ENCODE assay signal across 14 cellular contexts in the genomic region with DNA sequence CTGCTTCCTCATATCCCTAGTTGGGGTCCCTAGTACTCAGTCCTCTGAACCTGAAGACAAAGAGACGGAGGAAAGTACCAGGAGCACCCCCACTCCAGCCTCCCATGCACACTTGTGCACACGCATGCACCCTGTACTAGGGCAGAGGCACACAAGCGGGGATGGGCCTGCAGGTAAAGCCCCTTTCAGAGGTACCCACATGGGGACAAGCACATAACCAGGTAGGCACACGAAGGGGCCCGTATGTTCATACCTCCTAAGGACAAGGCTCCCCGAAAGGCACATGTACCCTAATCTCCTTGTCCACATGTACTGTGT. TPM values are rescaled to one million over a fixed set of nuclear protein-coding genes. Genes with fewer than 3 reads are reported as not detected.
DNase-seq lines count a peak whose midpoint lies in the region; ATAC-seq lines count a peak whose summit lies in the region.
"Had no signal": no experiment of that assay in that cellular context is flagged by ENCODE, and none has a peak within 500 bp of the region (broad histone marks: within the 10 kb centered on the region; RNA-seq: fewer than 3 reads in every experiment).

No MANE protein-coding gene starts in this region.

- H3K9me3 Mint-ChIP-seq in CD4-positive, CD25-positive, alpha-beta regulatory T cell, result peaks cover 0 to 2% (median 0%) of the 10 kb centered on the region in 7 donors
- no peaks in the 10 kb centered on the region for H3K9me3 Mint-ChIP-seq in naive thymus-derived CD8-positive, alpha-beta T cell

- no peak overlapping the region for H3K9ac ChIP-seq in HUES48 (ENCODE audit: low read depth, low read length)

- peaks cover 63% of the 10 kb centered on the region for H3K27me3 Mint-ChIP-seq in CD4-positive, CD25-positive, alpha-beta regulatory T cell
- peaks cover 22 to 44% (median 39%) of the 10 kb centered on the region in 5 donors for H3K27me3 Mint-ChIP-seq in naive thymus-derived CD8-positive, alpha-beta T cell

- no peaks in the 10 kb centered on the region for H3K36me3 ChIP-seq in CD4-positive, CD25-positive, alpha-beta regulatory T cell (ENCODE audit: control insufficient read depth, insufficient read depth, low read length)
- H3K36me3 ChIP-seq in HUES48 (ENCODE audit: control insufficient read depth, insufficient read depth, low read length), result no peaks in the 10 kb centered on the region

- H3K27ac ChIP-seq in CD4-positive, CD25-positive, alpha-beta regulatory T cell (ENCODE audit: insufficient read depth, low read length, poor library complexity, severe bottlenecking), result no peak overlapping the region
- H3K27ac ChIP-seq in HUES48 (ENCODE audit: low read depth, low read length) (no peak overlapping the region), angular gyrus (ENCODE audit: low read depth, low read length) (peak overlapping the region; percentile 77)

- peaks cover 14% of the 10 kb centered on the region for H3K4me1 ChIP-seq in CD4-positive, CD25-positive, alpha-beta regulatory T cell (ENCODE audit: control insufficient read depth, insufficient read depth, low read length, poor library complexity, severe bottlenecking)
- peaks cover 25% of the 10 kb centered on the region for H3K4me1 ChIP-seq in HUES48 (ENCODE audit: control insufficient read depth, insufficient read depth, low read length)

- POLR2A ChIA-PET in naive thymus-derived CD8-positive, alpha-beta T cell (lab: Charles Lee), result interaction anchor here (0.6 to 1.3 kb wide), 2 partner anchors 9 to 23 kb away, joined by 3 to 5 read pairs; no protein-coding TSS in a partner anchor

- no peaks in the 10 kb centered on the region for H3K9me3 ChIP-seq in CD4-positive, CD25-positive, alpha-beta regulatory T cell (ENCODE audit: control insufficient read depth in 2 of 2, low read length in 2 of 2)
- no peaks in the 10 kb centered on the region for H3K9me3 ChIP-seq in HUES48 (ENCODE audit: control insufficient read depth, insufficient read depth, low read length)

- H3K27me3 ChIP-seq in CD4-positive, CD25-positive, alpha-beta regulatory T cell (ENCODE audit: control insufficient read depth, insufficient read depth, low read length), result peaks cover 21% of the 10 kb centered on the region
- H3K27me3 ChIP-seq in HUES48 (ENCODE audit: control insufficient read depth, insufficient read depth, low read length), result peaks cover 42% of the 10 kb centered on the region

- no peak for DNase-seq in CD4-positive, CD25-positive, alpha-beta regulatory T cell
- no peak for DNase-seq in naive thymus-derived CD8-positive, alpha-beta T cell
- DNase-seq in DMS153 treated with DMSO at 0.1 percent for 48 hours (lab: John Stamatoyannopoulos, UW; ENCODE audit: unreplicated experiment), result no peak
- DNase-seq in Right ventricle myocardium superior, result no peak
- DNase-seq: effector CD4-positive, alpha-beta T cell; foreskin melanocyte had no signal

- H3K4me1 Mint-ChIP-seq in CD4-positive, CD25-positive, alpha-beta regulatory T cell, result peaks cover 0 to 34% (median 13%) of the 10 kb centered on the region in 4 donors
- H3K4me1 Mint-ChIP-seq in naive thymus-derived CD8-positive, alpha-beta T cell, result peaks cover 13 to 26% (median 21%) of the 10 kb centered on the region in 4 donors

- intact Hi-C loops in Right ventricle myocardium superior (cut with DNase I), result no loop called here

- no peak overlapping the region for H3K27ac Mint-ChIP-seq in CD4-positive, CD25-positive, alpha-beta regulatory T cell
- H3K27ac Mint-ChIP-seq in naive thymus-derived CD8-positive, alpha-beta T cell, result peak overlapping the region in 1 of 10 donors; percentile 60

- peaks cover 3% of the 10 kb centered on the region for H3K36me3 Mint-ChIP-seq in CD4-positive, CD25-positive, alpha-beta regulatory T cell
- peaks cover 0 to 2% (median 0%) of the 10 kb centered on the region in 3 donors for H3K36me3 Mint-ChIP-seq in naive thymus-derived CD8-positive, alpha-beta T cell

- no peak for ATAC-seq in CD4-positive, CD25-positive, alpha-beta regulatory T cell (ENCODE audit: low read depth in 2 of 2)
- no peak for ATAC-seq in naive thymus-derived CD8-positive, alpha-beta T cell
- ATAC-seq in HG03108 (IDR thresholded peaks at IDR 0.05; ENCODE audit: unreplicated experiment), result no peak
- no peak for ATAC-seq in Right ventricle myocardium superior (ENCODE audit: poor library complexity)
- ATAC-seq in GM19397 (IDR thresholded peaks at IDR 0.05; ENCODE audit: unreplicated experiment), result no peak
- ATAC-seq: Panc1 had no signal

- peak overlapping the region in 3 of 4 donors; percentile 43 to 78 (median 64) for H3K4me3 Mint-ChIP-seq in CD4-positive, CD25-positive, alpha-beta regulatory T cell
- H3K4me3 Mint-ChIP-seq in naive thymus-derived CD8-positive, alpha-beta T cell, result peak overlapping the region; percentile 65 to 87 (median 76)

- no peak overlapping the region for H3K4me3 ChIP-seq in CD4-positive, CD25-positive, alpha-beta regulatory T cell (ENCODE audit: low read depth, low read length)
- H3K4me3 ChIP-seq in HUES48 (ENCODE audit: low read depth, low read length), result peak overlapping the region; percentile 52

RNA-seq across cellular contexts. Expression of a gene that starts 1.1 kb away (rescaled TPM):
- total RNA-seq in CD4-positive, CD25-positive, alpha-beta regulatory T cell, result not detected
- polyA plus RNA-seq in CD4-positive, CD25-positive, alpha-beta regulatory T cell, result not detected
- total RNA-seq in naive thymus-derived CD8-positive, alpha-beta T cell, result not detected
- not detected for polyA plus RNA-seq in naive thymus-derived CD8-positive, alpha-beta T cell
- total RNA-seq in Right ventricle myocardium superior, result not detected
- total RNA-seq: NCI-H460; skeletal muscle tissue; T-helper 2 cell treated with Interferon-gamma antibody and Interleukin-4, amounts not matched to agents 100 ng/mL and 5 ng/mL, for 36 hours had no signal

RNA-seq across cellular contexts. Expression of a gene that starts 6.0 kb away (rescaled TPM):
- 53.8 TPM for total RNA-seq in CD4-positive, CD25-positive, alpha-beta regulatory T cell
- polyA plus RNA-seq in CD4-positive, CD25-positive, alpha-beta regulatory T cell, result 1 to 10 TPM; 3.6 to 7.0 (median 6.1) TPM
- total RNA-seq in naive thymus-derived CD8-positive, alpha-beta T cell, result 10 to 100 TPM; 11.4 to 14.4 TPM
- polyA plus RNA-seq in naive thymus-derived CD8-positive, alpha-beta T cell, result 1 to 10 TPM; 2.7 to 4.1 (median 3.6) TPM
- 3.7 TPM for total RNA-seq in Right ventricle myocardium superior

RNA-seq across cellular contexts. Expression of a gene that starts 14.0 kb away (rescaled TPM):
- total RNA-seq in CD4-positive, CD25-positive, alpha-beta regulatory T cell, result 14.8 TPM
- polyA plus RNA-seq in CD4-positive, CD25-positive, alpha-beta regulatory T cell, result 10 to 100 TPM; 33.0 to 42.4 (median 36.8) TPM
- total RNA-seq in naive thymus-derived CD8-positive, alpha-beta T cell, result 10 to 100 TPM; 18.0 to 18.3 TPM
- polyA plus RNA-seq in naive thymus-derived CD8-positive, alpha-beta T cell, result 10 to 100 TPM; 31.9 to 40.1 (median 39.0) TPM
- 19.4 TPM for total RNA-seq in Right ventricle myocardium superior

RNA-seq across cellular contexts. Expression of a gene that starts 24.5 kb away (rescaled TPM):
- 399 TPM for total RNA-seq in CD4-positive, CD25-positive, alpha-beta regulatory T cell
- 100 to 1,000 TPM; 264 to 426 (median 333) TPM for polyA plus RNA-seq in CD4-positive, CD25-positive, alpha-beta regulatory T cell
- 100 to 1,000 TPM; 480 to 502 TPM for total RNA-seq in naive thymus-derived CD8-positive, alpha-beta T cell
- 100 to 1,000 TPM; 420 to 607 (median 518) TPM for polyA plus RNA-seq in naive thymus-derived CD8-positive, alpha-beta T cell
- total RNA-seq in Right ventricle myocardium superior, result 853 TPM

RNA-seq across cellular contexts. Expression of a gene that starts 41.8 kb away (rescaled TPM):
- total RNA-seq in CD4-positive, CD25-positive, alpha-beta regulatory T cell, result 15.7 TPM
- 1 to 10 TPM; 3.6 to 8.3 (median 6.1) TPM for polyA plus RNA-seq in CD4-positive, CD25-positive, alpha-beta regulatory T cell
- total RNA-seq in naive thymus-derived CD8-positive, alpha-beta T cell, result 10 to 100 TPM; 23.8 to 24.1 TPM
- polyA plus RNA-seq in naive thymus-derived CD8-positive, alpha-beta T cell, result 10 to 100 TPM in 1 of 3 donors, 1 to 10 TPM in 2; 5.2 to 13.5 (median 6.3) TPM
- 10.7 TPM for total RNA-seq in Right ventricle myocardium superior
